ENCODE assay signal across 20 cellular contexts in genomic region chr12:10178766-10179165, GRCh38. TPM values are rescaled to one million over a fixed set of nuclear protein-coding genes. Genes with fewer than 3 reads are reported as not detected.
DNase-seq lines count a peak whose midpoint lies in the region; ATAC-seq, FAIRE-seq and TF ChIP-seq lines count a peak whose summit lies in the region.
"Had no signal": no experiment of that assay in that cellular context is flagged by ENCODE, and none has a peak within 500 bp of the region (broad histone marks: within the 10 kb centered on the region; RNA-seq: fewer than 3 reads in every experiment).

Gene TMEM52B (plus strand): TSS chr12:10179032. CDS start chr12:10179575, 543 bp downstream.

- H2AK5ac ChIP-seq in trophoblast cell (ENCODE audit: low read length) = no peak within 1 kb of the TSS

- TF ChIP-seq CTCF in keratinocyte (optimal IDR thresholded peaks at IDR 0.05 in 1 of 3, IDR thresholded peaks at IDR 0.05 in 1 of 3, conservative IDR thresholded peaks at IDR 0.05 in 1 of 3; ENCODE audit: extremely low read depth in 1 of 3, insufficient read depth in 2 of 3, low read length in 3 of 3) = no peak

- no peaks in the 10 kb centered on the region for H3K9me2 ChIP-seq in GM23248 (ENCODE audit: insufficient read depth)

- FAIRE-seq in keratinocyte (lab: Jason Lieb, UNC) = no peak
- FAIRE-seq: D721Med had no signal

- H2BK120ac ChIP-seq in trophoblast cell (ENCODE audit: insufficient read depth, low read length, poor library complexity) = no peak within 1 kb of the TSS

- H3K4me2 ChIP-seq in GM23248 (ENCODE audit: unreplicated experiment) (peak within 1 kb of the TSS; percentile 13), keratinocyte (ENCODE audit: control insufficient read depth, extremely low read depth, insufficient read depth, low read depth, low read length) (peak within 1 kb of the TSS; percentile 49), trophoblast cell (ENCODE audit: low read length) (no peak within 1 kb of the TSS)

- no peaks in the 10 kb centered on the region for H3K9me1 ChIP-seq in keratinocyte (ENCODE audit: control insufficient read depth, extremely low read depth, insufficient read depth, low read length)

- H4K12ac ChIP-seq in trophoblast cell (ENCODE audit: low read depth, low read length) = no peak within 1 kb of the TSS

- H2AFZ ChIP-seq in GM23248 (0 out of 2 replicates have a peak within 1 kb of the TSS, but pooled peaks have one; percentile 14), keratinocyte (ENCODE audit: control insufficient read depth, low read length) (no peak within 1 kb of the TSS), trophoblast cell (ENCODE audit: insufficient read depth, low read length, poor library complexity) (no peak within 1 kb of the TSS)

- no peak for DNase-seq in GM23248
- DNase-seq in SJSA1 (ENCODE audit: low read depth in 1 of 2, low spot score in 2 of 2) = no peak
- no peak for DNase-seq in keratinocyte (ENCODE audit: low read depth, low spot score)
- DNase-seq in trophoblast cell = no peak
- DNase-seq in NCI-H748 (lab: John Stamatoyannopoulos, UW; ENCODE audit: unreplicated experiment) = no peak
- no peak for DNase-seq in activated CD8-positive, alpha-beta memory T cell treated with anti-CD3 and anti-CD28 coated beads for 24 hours
- DNase-seq: CD8-positive, alpha-beta T cell; DMS79 treated with DMSO at 0.1 percent for 48 hours; KG1; NCI-H1436; NCI-H2029; NCI-H2171; NCI-H446; NCI-H69; NK-92 treated with Interleukin-12 subunit alpha and Interleukin-12 subunit beta, amount 100 ng/mL, for 24 hours; OCI-M1 had no signal

- H2BK5ac ChIP-seq in trophoblast cell (ENCODE audit: low read depth, low read length, poor library complexity) = no peak within 1 kb of the TSS

- ATAC-seq in GM18867 (IDR thresholded peaks at IDR 0.05; ENCODE audit: unreplicated experiment) = no peak
- no peak for ATAC-seq in GM19328 (IDR thresholded peaks at IDR 0.05; ENCODE audit: unreplicated experiment)
- ATAC-seq: CD8-positive, alpha-beta T cell had no signal

- H4K20me1 ChIP-seq in GM23248 (ENCODE audit: insufficient read depth) (no peaks in the 10 kb centered on the region), keratinocyte (ENCODE audit: control insufficient read depth, extremely low read depth, insufficient read depth, low read length) (no peaks in the 10 kb centered on the region)

- H3K79me2 ChIP-seq in GM23248 (ENCODE audit: insufficient read depth) (no peaks in the 10 kb centered on the region), keratinocyte (ENCODE audit: control insufficient read depth, insufficient read depth, low read length) (no peaks in the 10 kb centered on the region), trophoblast cell (ENCODE audit: control insufficient read depth, insufficient read depth, low read length, poor library complexity) (no peaks in the 10 kb centered on the region)

- H3K36me3 ChIP-seq in GM23248 (ENCODE audit: low read depth) (no peaks in the 10 kb centered on the region), SJSA1 (no peaks in the 10 kb centered on the region), keratinocyte (ENCODE audit: control insufficient read depth in 2 of 2, extremely low read depth in 1 of 2, insufficient read depth in 2 of 2, low read length in 2 of 2) (no peaks in the 10 kb centered on the region), trophoblast cell (ENCODE audit: control insufficient read depth in 1 of 2, insufficient read depth in 2 of 2, low read length in 2 of 2) (no peaks in the 10 kb centered on the region)

- peaks cover 27% of the 10 kb centered on the region for H3F3A ChIP-seq in GM23248 (ENCODE audit: insufficient read depth)

- no peak within 1 kb of the TSS for H3K4ac ChIP-seq in trophoblast cell (ENCODE audit: low read depth, low read length)

- no peak within 1 kb of the TSS for H3K18ac ChIP-seq in trophoblast cell (ENCODE audit: low read length)

- H4K8ac ChIP-seq in trophoblast cell (ENCODE audit: low read depth, low read length) = no peak within 1 kb of the TSS

- H3K4me1 ChIP-seq in GM23248 (ENCODE audit: insufficient read depth) = peaks cover 36% of the 10 kb centered on the region
- peaks cover 40% of the 10 kb centered on the region for H3K4me1 ChIP-seq in SJSA1 (replicated peaks)
- H3K4me1 ChIP-seq in keratinocyte (ENCODE audit: control insufficient read depth, extremely low read depth, insufficient read depth, low read length) = peaks cover 55% of the 10 kb centered on the region
- peaks cover 0 to 4% of the 10 kb centered on the region in 2 experiments for H3K4me1 ChIP-seq in trophoblast cell (ENCODE audit: control insufficient read depth in 1 of 2, insufficient read depth in 2 of 2, low read length in 2 of 2)

- dilution Hi-C loops in keratinocyte (cut with MboI; ENCODE audit: extremely low pct_ligation_motif_present, low sequenced_read_pairs) = no loop called here

- H2BK12ac ChIP-seq in trophoblast cell (ENCODE audit: low read length) = no peak within 1 kb of the TSS

- H3K79me1 ChIP-seq in trophoblast cell (ENCODE audit: low read length) = no peaks in the 10 kb centered on the region

- WGBS in GM23248 (ENCODE audit: low coverage in 1 of 2, low lambda C conversion rate in 2 of 2, missing lambda C conversion rate in 2 of 2), 2 experiments = 95 to 97% methylated on average over 3 of the region's 3 CpGs
- WGBS in trophoblast cell (ENCODE audit: extremely low coverage, insufficient coverage, insufficient read length) = no CpG with 5 or more reads among the region's 3 CpGs

- in situ Hi-C loops in GM23248 (cut with MboI) = no loop called here

- H3K23ac ChIP-seq in trophoblast cell (ENCODE audit: low read length) = no peak within 1 kb of the TSS

- H4K91ac ChIP-seq in trophoblast cell (ENCODE audit: low read depth, low read length) = peak within 1 kb of the TSS; percentile 4

- no peak within 1 kb of the TSS for H3K14ac ChIP-seq in trophoblast cell (ENCODE audit: low read length)

- H3K9me3 ChIP-seq in GM23248 (ENCODE audit: low read depth) = no peaks in the 10 kb centered on the region
- H3K9me3 ChIP-seq in SJSA1 (replicated peaks) = no peaks in the 10 kb centered on the region
- H3K9me3 ChIP-seq in keratinocyte (ENCODE audit: control insufficient read depth, low read depth, low read length) = no peaks in the 10 kb centered on the region
- H3K9me3 ChIP-seq in trophoblast cell (ENCODE audit: insufficient read depth, low read depth, low read length) = no peaks in the 10 kb centered on the region

- H3K27ac ChIP-seq in GM23248 = no peak within 1 kb of the TSS
- H3K27ac ChIP-seq in SJSA1 = peak within 1 kb of the TSS; percentile 33
- peak within 1 kb of the TSS; percentile 51 for H3K27ac ChIP-seq in keratinocyte (ENCODE audit: control insufficient read depth, insufficient read depth, low read length)
- H3K27ac ChIP-seq in trophoblast cell (ENCODE audit: low read depth, low read length) = no peak within 1 kb of the TSS

- H3K9ac ChIP-seq in GM23248 (no peak within 1 kb of the TSS), keratinocyte (ENCODE audit: control insufficient read depth, extremely low read depth, insufficient read depth, low read length) (peak within 1 kb of the TSS; percentile 51), trophoblast cell (ENCODE audit: low read length) (no peak within 1 kb of the TSS)

- H3K27me3 ChIP-seq in GM23248 (replicated peaks; ENCODE audit: insufficient read depth) (no peaks in the 10 kb centered on the region), SJSA1 (replicated peaks) (no peaks in the 10 kb centered on the region), keratinocyte (ENCODE audit: control insufficient read depth, extremely low read depth, insufficient read depth, low read length) (no peaks in the 10 kb centered on the region), trophoblast cell (ENCODE audit: insufficient read depth, low read length) (no peaks in the 10 kb centered on the region)

- H3K4me3 ChIP-seq in GM23248 = no peak within 1 kb of the TSS
- H3K4me3 ChIP-seq in SJSA1 = no peak within 1 kb of the TSS
- H3K4me3 ChIP-seq in keratinocyte (ENCODE audit: control insufficient read depth in 2 of 3, extremely low read depth in 1 of 3, insufficient read depth in 2 of 3, low read depth in 1 of 3, low read length in 3 of 3) = no peak within 1 kb of the TSS
- H3K4me3 ChIP-seq in trophoblast cell (ENCODE audit: low read depth, low read length) = no peak within 1 kb of the TSS

RNA-seq across cellular contexts. Expression of gene TMEM52B, which starts in this region (rescaled TPM):
- total RNA-seq in GM23248 (2014; rRNA removed; shearing (Covaris generic)) = 6.7 TPM in 1 of 2 replicates, not detected in the other
- polyA plus RNA-seq in GM23248 (2016; fragmentation: Nextera tagmentation; extraction: Ambion mirVana) = 0.25 and 0.98 TPM in 2 replicates
- total RNA-seq in SJSA1 (2014; rRNA removed; shearing (Covaris generic)) = 0.63 and 1.1 TPM in 2 replicates
- polyA plus RNA-seq in keratinocyte = 0.03 TPM in 1 of 3 replicates, not detected in the others
- not detected for polyA plus RNA-seq in keratinocyte (2011; ENCODE audit: low read depth)
- 0.06 TPM in 1 of 2 replicates, not detected in the other for polyA plus RNA-seq in keratinocyte (2011; cell fraction: cytosol; rRNA removed)
- polyA plus RNA-seq in keratinocyte (2011; cell fraction: nucleus; rRNA removed) = not detected in 2 replicates
- not detected in 2 replicates for polyA plus RNA-seq in keratinocyte (2012; ENCODE audit: low replicate concordance)
- polyA minus RNA-seq in keratinocyte = 0.16 TPM in 1 of 3 replicates, not detected in the others
- polyA minus RNA-seq in keratinocyte (2011; cell fraction: cytosol; rRNA and poly(A)+ RNA removed) = not detected
- polyA minus RNA-seq in keratinocyte (2011; cell fraction: nucleus; rRNA and poly(A)+ RNA removed) = not detected in 2 replicates
- polyA plus RNA-seq in trophoblast cell (2013) = 2.4 and 2.7 TPM in 2 replicates
- total RNA-seq: CD8-positive, alpha-beta T cell; G401 had no signal

Comparison
In these comparisons a context has a peak if more than half of its experiments do, and no peak if none do; other contexts are left out.
1. H3K27ac ChIP-seq: peak in SJSA1 (single experiment) and keratinocyte (single experiment); none in GM23248 (single experiment) and trophoblast cell (single experiment).